ENCODE assay signal across 34 cellular contexts in the genomic region with DNA sequence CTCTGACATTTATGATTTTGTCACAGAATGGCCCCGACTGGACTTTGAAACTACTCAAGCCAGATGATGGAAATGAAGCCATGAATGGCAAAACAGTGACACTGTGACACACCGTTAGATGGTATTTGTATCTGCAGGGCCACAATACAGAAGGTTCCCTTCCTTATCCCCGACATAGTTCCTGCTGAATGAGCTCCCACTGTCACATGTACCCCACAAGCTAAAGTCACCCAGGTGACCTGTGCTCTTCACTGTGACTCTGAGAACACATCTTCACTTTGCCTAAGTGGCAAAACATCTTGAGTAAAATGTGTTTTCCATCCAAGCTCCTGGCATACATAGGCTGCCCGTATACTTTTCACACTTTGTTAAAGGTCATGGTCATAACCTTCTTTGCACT.
"Had no signal": no experiment of that assay in that cellular context is flagged by ENCODE, and none has a peak within 500 bp of the region (broad histone marks: within the 10 kb centered on the region; RNA-seq: fewer than 3 reads in every experiment).

No MANE protein-coding gene starts in this region.

- DNase-seq: Karpas-422, Kasumi-1, KG1, MG63, MM.1S, MV-4-11, NCI-H1048, NCI-H1092, NCI-H1092 treated with DMSO at 0.1 percent for 48 hours, NCI-H1105, NCI-H1105 treated with DMSO at 0.1 percent for 48 hours, NCI-H1417, NCI-H1417 treated with DMSO at 0.1 percent for 48 hours, NCI-H1436, NCI-H1436 treated with DMSO at 0.1 percent for 48 hours, NCI-H146, NCI-H1694, NCI-H1694 treated with DMSO at 0.1 percent for 48 hours, NCI-H187, NCI-H187 treated with DMSO at 0.1 percent for 48 hours, NCI-H1930, NCI-H2029, NCI-H2029 treated with DMSO at 0.1 percent for 48 hours, NCI-H2081, NCI-H2081 treated with DMSO at 0.1 percent for 48 hours, NCI-H2107, NCI-H2171, NCI-H2171 treated with DMSO at 0.1 percent for 48 hours, NCI-H2227 treated with DMSO at 0.1 percent for 48 hours, NCI-H345, NCI-H446, NCI-H446 treated with DMSO at 0.1 percent for 48 hours, NCI-H510A had no signal

- H3K36me3 ChIP-seq: MG63 had no signal

- H3K27ac ChIP-seq: KMS-11 had no signal

- H3K4me3 ChIP-seq: MG63 had no signal

- H3K9me3 ChIP-seq: MG63 had no signal
